1 cellular context compared by ENCODE assay signal in genomic region chr4:142265536-142265935, GRCh38.
TF ChIP-seq lines count a peak whose summit lies in the region.

No MANE protein-coding gene starts in this region.

TF ChIP-seq in HCT116, 20 proteins besides CTCF, POLR2A, EP300 and RAD21:
- TF ChIP-seq POLR2AphosphoS5 (IDR thresholded peaks at IDR 0.05; ENCODE audit: low read depth, low read length) (peak; percentile 32; the same call in 1 of the 2 replicates), YY1 (IDR thresholded peaks at IDR 0.05; ENCODE audit: extremely low read depth, insufficient replicate concordance, low read depth, low read length) (no peak), SP1 (IDR thresholded peaks at IDR 0.05; ENCODE audit: low read depth) (peak; percentile 62; the same call in 1 of the 2 replicates), JUND (IDR thresholded peaks at IDR 0.05) (peak; percentile 79), FOSL1 (IDR thresholded peaks at IDR 0.05; ENCODE audit: low read depth) (peak; percentile 92), ATF3 (IDR thresholded peaks at IDR 0.05) (peak; percentile 30; the same call in 1 of the 2 replicates), SIN3A (IDR thresholded peaks at IDR 0.05; ENCODE audit: low read depth) (no peak), EGR1 (IDR thresholded peaks at IDR 0.05; ENCODE audit: low read depth) (no peak), ELF1 (IDR thresholded peaks at IDR 0.05; ENCODE audit: borderline replicate concordance, low read depth) (no peak), EZH2phosphoT487 (IDR thresholded peaks at IDR 0.05; ENCODE audit: borderline replicate concordance) (no peak), TCF7L2 (IDR thresholded peaks at IDR 0.05; ENCODE audit: borderline replicate concordance, extremely low read depth, insufficient read depth, insufficient read length) (no peak), REST (IDR thresholded peaks at IDR 0.05; ENCODE audit: low read depth) (no peak), CBX3 (IDR thresholded peaks at IDR 0.05; ENCODE audit: low read depth) (peak; percentile 73; the same call in 1 of the 2 replicates), CEBPB (IDR thresholded peaks at IDR 0.05; ENCODE audit: low read depth) (peak; percentile 48; the same call in 1 of the 2 replicates), SRF (IDR thresholded peaks at IDR 0.05; ENCODE audit: low read depth) (peak; percentile 68), ZNF274 (IDR thresholded peaks at IDR 0.05; ENCODE audit: low read depth, low read length) (no peak), ZFX (IDR thresholded peaks at IDR 0.05) (no peak), ZBTB33 (IDR thresholded peaks at IDR 0.05; ENCODE audit: extremely low read depth, insufficient replicate concordance, low read length) (no peak), EZH2 (IDR thresholded peaks at IDR 0.05) (no peak), MAX (IDR thresholded peaks at IDR 0.05) (no peak)
